31 cellular contexts compared by ENCODE assay signal in the genomic region with DNA sequence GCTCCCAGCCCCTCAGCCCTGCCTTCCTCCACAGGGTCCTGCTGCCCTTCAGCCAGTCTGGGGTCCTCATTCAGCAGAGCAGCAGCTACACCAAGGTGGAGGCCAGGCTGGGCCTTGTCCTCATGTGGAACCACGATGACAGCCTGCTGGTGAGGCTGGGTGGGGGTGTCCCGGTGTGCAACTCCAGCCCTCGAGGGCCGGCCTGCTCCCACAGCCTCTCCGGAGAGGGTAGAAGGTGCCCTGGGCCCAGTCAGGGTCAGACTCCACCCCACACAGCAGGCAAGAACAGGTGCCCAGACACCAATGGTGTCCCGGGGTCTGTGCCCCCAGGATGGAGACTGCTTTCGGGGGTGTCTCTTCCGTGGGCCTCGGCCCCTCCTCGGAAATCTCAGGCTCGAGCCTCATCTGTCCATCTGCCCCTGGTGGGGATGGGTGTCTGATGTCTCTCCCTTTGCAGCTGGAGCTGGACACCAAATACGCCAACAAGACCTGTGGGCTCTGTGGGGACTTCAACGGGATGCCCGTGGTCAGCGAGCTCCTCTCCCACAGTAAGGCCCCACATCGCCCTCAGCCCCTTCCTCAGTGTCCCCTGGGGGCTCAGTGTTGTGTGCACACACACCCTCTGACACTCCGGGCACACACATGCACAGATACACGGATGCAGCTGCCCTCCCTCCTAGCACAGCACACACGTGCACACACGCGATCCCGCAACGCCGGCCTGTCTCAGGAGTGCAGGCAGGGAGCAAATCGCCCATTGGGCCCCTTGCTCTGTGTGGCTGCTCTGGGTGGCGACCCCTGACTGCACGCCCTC. TPM values are rescaled to one million over a fixed set of nuclear protein-coding genes. Genes with fewer than 3 reads are reported as not detected.
DNase-seq lines count a peak whose midpoint lies in the region; ATAC-seq and TF ChIP-seq lines count a peak whose summit lies in the region.
"Had no signal": no experiment of that assay in that cellular context is flagged by ENCODE, and none has a peak within 500 bp of the region (broad histone marks: within the 10 kb centered on the region; RNA-seq: fewer than 3 reads in every experiment).

No MANE protein-coding gene starts in this region.

- no peaks in the 10 kb centered on the region for H3K9me2 ChIP-seq in SK-N-SH

- TF ChIP-seq CTCF in SK-N-SH (IDR thresholded peaks at IDR 0.05) (no peak), GM13977 (IDR thresholded peaks at IDR 0.05; ENCODE audit: extremely low read depth, insufficient read depth, missing control alignments) (no peak), left lung (IDR thresholded peaks at IDR 0.05) (no peak), progenitor cell of endocrine pancreas (IDR thresholded peaks at IDR 0.05; ENCODE audit: unreplicated experiment) (no peak)

- no peak overlapping the region for H3K27ac Mint-ChIP-seq in progenitor cell of endocrine pancreas
- no peak overlapping the region for H3K27ac Mint-ChIP-seq in activated CD4-positive, alpha-beta memory T cell treated with anti-CD3 and anti-CD28 coated beads for 36 hours
- H3K27ac Mint-ChIP-seq: activated CD4-positive, alpha-beta T cell treated with anti-CD3 and anti-CD28 coated beads, Interleukin-2, amount 10 ng/mL, durations not matched to agents 7 days and 5 days; CD8-positive, alpha-beta memory T cell; T-helper 1 cell treated with Interleukin-12 subunit alpha and Interleukin-12 subunit beta and Interleukin-4 antibody, amounts not matched to agents 30 μg/mL and 1 μg/mL, for 36 hours had no signal

- H4K20me1 ChIP-seq in SK-N-SH (ENCODE audit: insufficient read depth), result no peaks in the 10 kb centered on the region

- H3K4me1 Mint-ChIP-seq in progenitor cell of endocrine pancreas (ENCODE audit: low read depth), result no peaks in the 10 kb centered on the region
- H3K4me1 Mint-ChIP-seq in activated CD4-positive, alpha-beta memory T cell treated with anti-CD3 and anti-CD28 coated beads for 36 hours (ENCODE audit: low read depth), result no peaks in the 10 kb centered on the region
- H3K4me1 Mint-ChIP-seq: activated CD4-positive, alpha-beta T cell treated with anti-CD3 and anti-CD28 coated beads, Interleukin-2, amount 10 ng/mL, durations not matched to agents 7 days and 5 days; CD8-positive, alpha-beta memory T cell had no signal

- H3K27me3 ChIP-seq in SK-N-SH (ENCODE audit: insufficient read depth), result no peaks in the 10 kb centered on the region
- peaks cover 0 to 65% of the 10 kb centered on the region in 2 donors for H3K27me3 ChIP-seq in left lung
- H3K27me3 ChIP-seq: colonic mucosa, hepatocyte, SJCRH30 had no signal

- H3K4me3 Mint-ChIP-seq in progenitor cell of endocrine pancreas (ENCODE audit: low read depth), result no peak overlapping the region
- H3K4me3 Mint-ChIP-seq in activated CD4-positive, alpha-beta memory T cell treated with anti-CD3 and anti-CD28 coated beads for 36 hours, result no peak overlapping the region
- H3K4me3 Mint-ChIP-seq: activated CD4-positive, alpha-beta T cell treated with anti-CD3 and anti-CD28 coated beads, Interleukin-2, amount 10 ng/mL, durations not matched to agents 7 days and 5 days; CD8-positive, alpha-beta memory T cell; T-helper 1 cell treated with Interleukin-12 subunit alpha and Interleukin-12 subunit beta and Interleukin-4 antibody, amounts not matched to agents 30 μg/mL and 1 μg/mL, for 36 hours had no signal

- no peaks in the 10 kb centered on the region for H3K36me3 Mint-ChIP-seq in progenitor cell of endocrine pancreas (ENCODE audit: insufficient read depth)
- H3K36me3 Mint-ChIP-seq in activated CD4-positive, alpha-beta memory T cell treated with anti-CD3 and anti-CD28 coated beads for 36 hours, result no peaks in the 10 kb centered on the region
- H3K36me3 Mint-ChIP-seq: CD8-positive, alpha-beta memory T cell had no signal

- H3K27me3 Mint-ChIP-seq in progenitor cell of endocrine pancreas, result peaks cover 6% of the 10 kb centered on the region
- H3K27me3 Mint-ChIP-seq in activated CD4-positive, alpha-beta memory T cell treated with anti-CD3 and anti-CD28 coated beads for 36 hours, result peaks cover 4% of the 10 kb centered on the region
- H3K27me3 Mint-ChIP-seq: activated CD4-positive, alpha-beta T cell treated with anti-CD3 and anti-CD28 coated beads, Interleukin-2, amount 10 ng/mL, durations not matched to agents 7 days and 5 days had no signal

- no peaks in the 10 kb centered on the region for H3K9me3 ChIP-seq in SK-N-SH
- no peaks in the 10 kb centered on the region for H3K9me3 ChIP-seq in left lung
- H3K9me3 ChIP-seq: adrenal gland, colonic mucosa, esophagus squamous epithelium, lower lobe of right lung, SJCRH30 had no signal

- ATAC-seq in SK-N-SH treated with all-trans-retinoic acid at 6 μM for 48 hours (no peak), left lung (no peak), GM21528 (IDR thresholded peaks at IDR 0.05; ENCODE audit: low FRiP score, unreplicated experiment) (no peak)

- no peak overlapping the region for H3K27ac ChIP-seq in SK-N-SH (ENCODE audit: low read depth in 2 of 2, low read length in 1 of 2)
- no peak overlapping the region for H3K27ac ChIP-seq in left lung
- H3K27ac ChIP-seq: 22Rv1, adrenal gland, colonic mucosa, esophagus squamous epithelium, hepatocyte, KMS-11, lower lobe of right lung, PC-9, SJCRH30, skin epidermis had no signal

- H3K4me2 ChIP-seq in SK-N-SH, result no peak overlapping the region
- H3K4me2 ChIP-seq: hepatocyte, KMS-11, PC-9 had no signal

- no peaks in the 10 kb centered on the region for H3F3A ChIP-seq in SK-N-SH (replicated peaks; ENCODE audit: insufficient read depth)

- H3K4me1 ChIP-seq in SK-N-SH (ENCODE audit: control insufficient read depth in 1 of 2, insufficient read depth in 2 of 2, low read depth in 1 of 2, low read length in 1 of 2) (no peaks in the 10 kb centered on the region), left lung (no peaks in the 10 kb centered on the region)
- H3K4me1 ChIP-seq: adrenal gland, colonic mucosa, esophagus squamous epithelium, lower lobe of right lung, SJCRH30 had no signal

- H3K9ac ChIP-seq in SK-N-SH, result no peak overlapping the region
- H3K9ac ChIP-seq: KMS-11 had no signal

- no peak overlapping the region for H3K4me3 ChIP-seq in SK-N-SH (ENCODE audit: low read depth in 2 of 2, low read length in 1 of 2)
- no peak overlapping the region for H3K4me3 ChIP-seq in left lung
- H3K4me3 ChIP-seq: adrenal gland, colonic mucosa, esophagus squamous epithelium, hepatocyte, lower lobe of right lung, PC-9, SJCRH30, skin epidermis had no signal

- H2AFZ ChIP-seq in SK-N-SH (ENCODE audit: low read depth), result no peak overlapping the region
- H2AFZ ChIP-seq: hepatocyte, PC-9 had no signal

- in situ Hi-C loops in GM13977 (cut with MboI; ENCODE audit: low pct_unique_long_range_greater_than_20kb, low sequenced_read_pairs, unreplicated experiment), result no loop called here

- 52% methylated on average over 12 of the region's 27 CpGs for WGBS in SK-N-SH (ENCODE audit: low lambda C conversion rate)

- no peaks in the 10 kb centered on the region for H3K9me3 Mint-ChIP-seq in progenitor cell of endocrine pancreas (ENCODE audit: low read depth)
- no peaks in the 10 kb centered on the region for H3K9me3 Mint-ChIP-seq in activated CD4-positive, alpha-beta memory T cell treated with anti-CD3 and anti-CD28 coated beads for 36 hours
- H3K9me3 Mint-ChIP-seq: activated CD4-positive, alpha-beta T cell treated with anti-CD3 and anti-CD28 coated beads, Interleukin-2, amount 10 ng/mL, durations not matched to agents 7 days and 5 days; CD8-positive, alpha-beta memory T cell; T-helper 1 cell treated with Interleukin-12 subunit alpha and Interleukin-12 subunit beta and Interleukin-4 antibody, amounts not matched to agents 30 μg/mL and 1 μg/mL, for 36 hours had no signal

- intact Hi-C loops in left lung (cut with DNase I), result no loop called here
- intact Hi-C loops in activated CD4-positive, alpha-beta memory T cell treated with anti-CD3 and anti-CD28 coated beads for 36 hours (cut with micrococcal nuclease), result no loop called here

- no peaks in the 10 kb centered on the region for H3K79me2 ChIP-seq in SK-N-SH (ENCODE audit: insufficient read depth)
- H3K79me2 ChIP-seq: hepatocyte had no signal

- no peaks in the 10 kb centered on the region for H3K36me3 ChIP-seq in SK-N-SH (replicated peaks in 1 of 2; ENCODE audit: control insufficient read depth in 1 of 2, insufficient read depth in 2 of 2, low read length in 1 of 2)
- no peaks in the 10 kb centered on the region for H3K36me3 ChIP-seq in left lung
- H3K36me3 ChIP-seq: adrenal gland, colonic mucosa, esophagus squamous epithelium, lower lobe of right lung, SJCRH30 had no signal

- TF ChIP-seq RAD21 in SK-N-SH (IDR thresholded peaks at IDR 0.05; ENCODE audit: low read length), result no peak

- CTCF ChIA-PET in SK-N-SH (lab: Yijun Ruan, JAX), result interaction anchor here (1.5 kb wide), 1 partner anchor 40 kb away, joined by 3 read pairs; no protein-coding TSS in a partner anchor
- CTCF ChIA-PET in activated CD4-positive, alpha-beta memory T cell treated with anti-CD3 and anti-CD28 coated beads for 36 hours (lab: Charles Lee), result no interaction called here

- POLR2A ChIA-PET in SK-N-SH (lab: Yijun Ruan, JAX), result no interaction called here
- POLR2A ChIA-PET in activated CD4-positive, alpha-beta memory T cell treated with anti-CD3 and anti-CD28 coated beads for 36 hours (lab: Charles Lee), result no interaction called here

- TF ChIP-seq EP300 in SK-N-SH (IDR thresholded peaks at IDR 0.05; ENCODE audit: borderline replicate concordance in 1 of 2, low read depth in 1 of 2, low read length in 1 of 2), result no peak

- peak; percentile 22 for DNase-seq in SK-N-SH
- peak; percentile 25 for DNase-seq in GM13977 (ENCODE audit: low spot score)
- DNase-seq in left lung, result peak; percentile 23 to 71
- DNase-seq in progenitor cell of endocrine pancreas (ENCODE audit: low spot score, unreplicated experiment), result peak; percentile 7
- no peak for DNase-seq in COLO668 (lab: John Stamatoyannopoulos, UW; ENCODE audit: unreplicated experiment)
- DNase-seq in activated CD4-positive, alpha-beta memory T cell treated with anti-CD3 and anti-CD28 coated beads for 36 hours, result no peak
- DNase-seq: activated CD4-positive, alpha-beta T cell treated with anti-CD3 and anti-CD28 coated beads, Interleukin-2, amount 10 ng/mL, durations not matched to agents 7 days and 5 days; activated CD8-positive, alpha-beta memory T cell treated with anti-CD3 and anti-CD28 coated beads, Interleukin-2, amount 50 U/mL, for 48 hours; activated gamma-delta T cell; adrenal gland; CD8-positive, alpha-beta memory T cell; colonic mucosa; esophagus squamous epithelium; GDM1; lower lobe of right lung; NCI-H1436 treated with DMSO at 0.1 percent for 48 hours; NCI-H510A treated with DMSO at 0.1 percent for 48 hours; PC-9; SJCRH30; stimulated activated CD4-positive, alpha-beta T cell treated with anti-CD3 and anti-CD28 coated beads, Interleukin-1b, Interleukin-23, amount 100 ng/mL, for 48 hours had no signal

RNA-seq across cellular contexts. Expression of a gene that starts 5.0 kb away (rescaled TPM):
- not detected in 2 replicates for polyA plus RNA-seq in SK-N-SH (2012; rRNA removed)
- not detected in 2 replicates for polyA plus RNA-seq in SK-N-SH (2012; cell fraction: cytosol; rRNA removed)
- polyA plus RNA-seq in SK-N-SH (2012; cell fraction: nucleus; rRNA removed), result not detected in 2 replicates
- total RNA-seq in left lung, result under 1 TPM in 1 of 2 donors, not detected in 1; 0.37 TPM
- 0.02 TPM in 1 of 2 replicates, not detected in the other for total RNA-seq in progenitor cell of endocrine pancreas
- total RNA-seq in activated CD4-positive, alpha-beta memory T cell treated with anti-CD3 and anti-CD28 coated beads for 36 hours, result not detected
- total RNA-seq: activated CD4-positive, alpha-beta T cell treated with anti-CD3 and anti-CD28 coated beads, Interleukin-2, amount 10 ng/mL, durations not matched to agents 7 days and 5 days; CD8-positive, alpha-beta memory T cell; frontal cortex; pulmonary artery endothelial cell; SJCRH30; subcutaneous adipose tissue; ureter had no signal
- polyA plus RNA-seq: CD8-positive, alpha-beta memory T cell had no signal

Comparison
In these comparisons a context has a peak if more than half of its experiments do, and no peak if none do; other contexts are left out.
1. DNase-seq: peak in SK-N-SH (single experiment), GM13977 (single experiment), left lung (2 of 2) and progenitor cell of endocrine pancreas (single experiment); none in COLO668 (single experiment) and activated CD4-positive, alpha-beta memory T cell treated with anti-CD3 and anti-CD28 coated beads for 36 hours (single experiment).